34 cellular contexts compared by ENCODE assay signal in the genomic region with DNA sequence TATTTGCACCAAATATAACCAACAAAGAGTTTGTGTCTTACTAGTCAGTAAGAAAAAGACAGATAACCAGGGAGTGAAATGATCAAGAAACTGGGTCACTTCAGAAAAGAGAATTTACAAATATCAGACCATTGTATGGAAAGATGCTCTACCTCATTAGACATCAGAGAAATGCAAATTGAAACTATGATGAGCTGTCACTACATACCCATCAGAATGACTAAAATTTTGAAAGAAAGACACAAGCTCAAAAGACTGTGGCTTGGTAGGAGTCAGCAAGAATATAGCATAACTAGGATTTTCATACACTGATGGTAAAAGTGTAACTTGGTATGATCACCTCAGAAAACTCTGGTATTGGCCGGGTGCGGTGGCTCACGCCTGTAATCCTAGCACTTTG.
"Had no signal": no experiment of that assay in that cellular context is flagged by ENCODE, and none has a peak within 500 bp of the region (broad histone marks: within the 10 kb centered on the region; RNA-seq: fewer than 3 reads in every experiment).

No MANE protein-coding gene starts in this region.

- DNase-seq: Karpas-422, Kasumi-1, MG63, MM.1S, MV-4-11, NCI-H1048, NCI-H1092, NCI-H1092 treated with DMSO at 0.1 percent for 48 hours, NCI-H1105, NCI-H1105 treated with DMSO at 0.1 percent for 48 hours, NCI-H1417, NCI-H1417 treated with DMSO at 0.1 percent for 48 hours, NCI-H1436, NCI-H1436 treated with DMSO at 0.1 percent for 48 hours, NCI-H146, NCI-H1694, NCI-H1694 treated with DMSO at 0.1 percent for 48 hours, NCI-H187, NCI-H187 treated with DMSO at 0.1 percent for 48 hours, NCI-H1930, NCI-H2029, NCI-H2029 treated with DMSO at 0.1 percent for 48 hours, NCI-H2081, NCI-H2081 treated with DMSO at 0.1 percent for 48 hours, NCI-H2107, NCI-H2171, NCI-H2171 treated with DMSO at 0.1 percent for 48 hours, NCI-H2227 treated with DMSO at 0.1 percent for 48 hours, NCI-H226, NCI-H345, NCI-H446, NCI-H446 treated with DMSO at 0.1 percent for 48 hours, NCI-H510A, NCI-H510A treated with DMSO at 0.1 percent for 48 hours had no signal

- H3K4me3 ChIP-seq: MG63 had no signal

- H3K9me3 ChIP-seq: MG63 had no signal

- H3K36me3 ChIP-seq: MG63 had no signal

- H3K27me3 ChIP-seq: MG63 had no signal
